16 cellular contexts compared by ENCODE assay signal in genomic region chr12:53214221-53214620, GRCh38. TPM values are rescaled to one million over a fixed set of nuclear protein-coding genes. Genes with fewer than 3 reads are reported as not detected.
DNase-seq lines count a peak whose midpoint lies in the region; ATAC-seq and TF ChIP-seq lines count a peak whose summit lies in the region.
"Had no signal": no experiment of that assay in that cellular context is flagged by ENCODE, and none has a peak within 500 bp of the region (broad histone marks: within the 10 kb centered on the region; RNA-seq: fewer than 3 reads in every experiment).

No MANE protein-coding gene starts in this region.

- H3K27me3 ChIP-seq in heart left ventricle: no peaks in the 10 kb centered on the region
- no peaks in the 10 kb centered on the region for H3K27me3 ChIP-seq in mesendoderm (ENCODE audit: insufficient read depth, low read length, poor library complexity)
- no peaks in the 10 kb centered on the region for H3K27me3 ChIP-seq in vagina
- H3K27me3 ChIP-seq: tibial artery had no signal

- H3K4me1 Mint-ChIP-seq in central memory CD8-positive, alpha-beta T cell: peaks cover 72% of the 10 kb centered on the region

- no peak overlapping the region for H2BK15ac ChIP-seq in mesendoderm (replicated peaks; ENCODE audit: low read depth)

- H3K36me3 ChIP-seq in heart left ventricle (peaks cover 0 to 56% (median 45%) of the 10 kb centered on the region in 9 donors), mesendoderm (ENCODE audit: control insufficient read depth, insufficient read depth, low read length) (peaks cover 10% of the 10 kb centered on the region), vagina (peaks cover 0 to 61% of the 10 kb centered on the region in 2 donors)

- no peaks in the 10 kb centered on the region for H3K9me3 Mint-ChIP-seq in central memory CD8-positive, alpha-beta T cell

- H3K9ac ChIP-seq in mesendoderm (ENCODE audit: low read length): peak overlapping the region; percentile 32

- H2BK5ac ChIP-seq in mesendoderm (ENCODE audit: low read length): peak overlapping the region; percentile 90

- H3K79me2 ChIP-seq in mesendoderm (ENCODE audit: control insufficient read depth, insufficient read depth, low read length): peaks cover 16% of the 10 kb centered on the region

- H3K4me3 ChIP-seq in heart left ventricle: peak overlapping the region in 8 of 12 donors; percentile 28 to 60 (median 43)
- H3K4me3 ChIP-seq in mesendoderm (ENCODE audit: low read length): no peak overlapping the region
- H3K4me3 ChIP-seq in vagina: no peak overlapping the region
- H3K4me3 ChIP-seq: coronary artery, tibial artery had no signal

- H3K9me3 ChIP-seq in heart left ventricle (no peaks in the 10 kb centered on the region), vagina (no peaks in the 10 kb centered on the region)
- H3K9me3 ChIP-seq: tibial artery had no signal

- H2AK5ac ChIP-seq in mesendoderm (ENCODE audit: low read length): peak overlapping the region; percentile 66

- no peak overlapping the region for H2BK120ac ChIP-seq in mesendoderm (ENCODE audit: low read depth, low read length)

- H3K4me1 ChIP-seq in heart left ventricle: peaks cover 16 to 74% (median 54%) of the 10 kb centered on the region in 12 donors
- H3K4me1 ChIP-seq in mesendoderm (ENCODE audit: control insufficient read depth, low read depth, low read length): peaks cover 44% of the 10 kb centered on the region
- H3K4me1 ChIP-seq in vagina: peaks cover 63% of the 10 kb centered on the region

- peaks cover 13% of the 10 kb centered on the region for H3K79me1 ChIP-seq in mesendoderm (ENCODE audit: low read length)

- no peak for TF ChIP-seq POLR2A in heart left ventricle (IDR thresholded peaks at IDR 0.05)
- no peak for TF ChIP-seq POLR2A in vagina (IDR thresholded peaks at IDR 0.05)

- peak overlapping the region; percentile 7 for H4K5ac ChIP-seq in mesendoderm (ENCODE audit: low read length)

- WGBS in heart left ventricle, 4 donors: 42 to 51% (median 49%) methylated on average over 5 of the region's 5 CpGs
- WGBS in mesendoderm (ENCODE audit: extremely low coverage, insufficient coverage, low lambda C conversion rate): no CpG with 5 or more reads among the region's 5 CpGs

- H3K27ac ChIP-seq in heart left ventricle: peak overlapping the region; percentile 22 to 100 (median 98)
- peak overlapping the region; percentile 25 for H3K27ac ChIP-seq in mesendoderm (ENCODE audit: low read depth, low read length)
- peak overlapping the region; percentile 99 for H3K27ac ChIP-seq in vagina

- peaks cover 17% of the 10 kb centered on the region for H3K36me3 Mint-ChIP-seq in central memory CD8-positive, alpha-beta T cell (ENCODE audit: insufficient read depth)

- no peak overlapping the region for H3K18ac ChIP-seq in mesendoderm (ENCODE audit: low read length)

- H3K4me2 ChIP-seq in mesendoderm (ENCODE audit: low read length): no peak overlapping the region

- no peak overlapping the region for H3K4ac ChIP-seq in mesendoderm (ENCODE audit: low read depth, low read length)

- H3K23ac ChIP-seq in mesendoderm (ENCODE audit: low read length): no peak overlapping the region

- no peaks in the 10 kb centered on the region for H3K27me3 Mint-ChIP-seq in central memory CD8-positive, alpha-beta T cell

- ATAC-seq in heart left ventricle: peak in 1 of 4 donors; percentile 41
- ATAC-seq in central memory CD8-positive, alpha-beta T cell (replicated peaks; ENCODE audit: extremely low read depth, poor library complexity, severe bottlenecking): no peak
- no peak for ATAC-seq in GM21529 (IDR thresholded peaks at IDR 0.05; ENCODE audit: unreplicated experiment)
- ATAC-seq in HG02623 (IDR thresholded peaks at IDR 0.05; ENCODE audit: unreplicated experiment): no peak
- ATAC-seq: left colon had no signal

- no peak overlapping the region for H4K8ac ChIP-seq in mesendoderm (ENCODE audit: low read depth, low read length)

- TF ChIP-seq CTCF in heart left ventricle (IDR thresholded peaks at IDR 0.05) (no peak), vagina (IDR thresholded peaks at IDR 0.05) (no peak)

- intact Hi-C loops in heart left ventricle (cut with DNase I) (loop anchor here in 7 of 10 donors (1.0 to 10.0 kb wide), 7 partner anchors 37 to 291 kb away; partner anchors contain the start of genes ESPL1 (in 3 of the 7), TARBP2 (in 2 of the 7) and NPFF (in 1 of the 7)), cardiac septum (cut with DNase I) (no loop called here), vagina (cut with DNase I) (loop anchor here (5.0 to 10.0 kb wide), 2 partner anchors 73 to 201 kb away; no protein-coding TSS in a partner anchor)

- peak overlapping the region; percentile 86 for H3K56ac ChIP-seq in mesendoderm (ENCODE audit: low read length)

- peak overlapping the region; percentile 82 for H3K27ac Mint-ChIP-seq in central memory CD8-positive, alpha-beta T cell (ENCODE audit: low read depth)

- no peak overlapping the region for H3K4me3 Mint-ChIP-seq in central memory CD8-positive, alpha-beta T cell

- peak in 1 of 5 donors; percentile 42 for DNase-seq in heart left ventricle
- no peak for DNase-seq in cardiac septum (ENCODE audit: low spot score)
- no peak for DNase-seq in central memory CD8-positive, alpha-beta T cell (ENCODE audit: low spot score in 2 of 2)
- DNase-seq in mesendoderm: no peak
- DNase-seq in vagina (ENCODE audit: extremely low spot score in 2 of 2): no peak
- no peak for DNase-seq in NCI-H2029 treated with DMSO at 0.1 percent for 48 hours (lab: John Stamatoyannopoulos, UW)
- DNase-seq: activated CD4-positive, alpha-beta T cell treated with anti-CD3 and anti-CD28 coated beads, Interleukin-2, amount 50 U/mL, for 1 hour; DMS53; left colon; NCI-H1930; stimulated activated CD4-positive, alpha-beta T cell treated with anti-CD3 and anti-CD28 coated beads, Interleukin-1b, Interleukin-23, amount 100 ng/mL, for 48 hours had no signal

RNA-seq across cellular contexts. Expression of gene ITGB7, which starts 7.2 kb away (rescaled TPM):
- total RNA-seq in heart left ventricle: 10 to 100 TPM in 1 of 9 donors, 1 to 10 TPM in 5, under 1 TPM in 3; 0.12 to 11.6 (median 1.4) TPM
- under 1 TPM; 0.50 to 0.75 TPM for polyA plus RNA-seq in heart left ventricle
- total RNA-seq in cardiac septum: 1.4 TPM
- 0.49 TPM for polyA plus RNA-seq in mesendoderm (2013, experiment 1 of 2)
- polyA plus RNA-seq in mesendoderm (2013, experiment 2 of 2): 0.88 TPM
- 3.7 TPM for total RNA-seq in vagina
- total RNA-seq: M059J had no signal

RNA-seq across cellular contexts. Expression of gene RARG, which starts 17.8 kb away (rescaled TPM):
- 10 to 100 TPM in 7 of 9 donors, 1 to 10 TPM in 2; 6.4 to 22.5 (median 16.0) TPM for total RNA-seq in heart left ventricle
- polyA plus RNA-seq in heart left ventricle: 10 to 100 TPM in 1 of 2 donors, 1 to 10 TPM in 1; 7.4 to 10.2 TPM
- total RNA-seq in cardiac septum: 21.2 TPM
- 28.5 TPM for polyA plus RNA-seq in mesendoderm (2013, experiment 1 of 2)
- polyA plus RNA-seq in mesendoderm (2013, experiment 2 of 2): 26.2 TPM
- total RNA-seq in vagina: 79.1 TPM

RNA-seq across cellular contexts. Expression of gene CSAD, which starts 33.5 kb away (rescaled TPM):
- total RNA-seq in heart left ventricle (10 to 100 TPM in 4 of 9 donors, 1 to 10 TPM in 5; 4.3 to 14.8 (median 8.2) TPM), cardiac septum (16.5 TPM), vagina (44.9 TPM)
- 10 to 100 TPM in 1 of 2 donors, 1 to 10 TPM in 1; 4.6 to 26.5 TPM for polyA plus RNA-seq in heart left ventricle
- polyA plus RNA-seq in mesendoderm (2013, experiment 1 of 2): 3.2 TPM
- polyA plus RNA-seq in mesendoderm (2013, experiment 2 of 2): 3.5 TPM

RNA-seq across cellular contexts. Expression of gene ZNF740, which starts 33.7 kb away (rescaled TPM):
- total RNA-seq in heart left ventricle (10 to 100 TPM in 7 of 9 donors, 1 to 10 TPM in 2; 4.8 to 27.4 (median 18.7) TPM), cardiac septum (19.2 TPM), vagina (12.8 TPM)
- 1 to 10 TPM; 6.1 to 6.7 TPM for polyA plus RNA-seq in heart left ventricle
- polyA plus RNA-seq in mesendoderm (2013, experiment 1 of 2): 6.8 TPM
- 7.1 TPM for polyA plus RNA-seq in mesendoderm (2013, experiment 2 of 2)

RNA-seq across cellular contexts. Expression of gene ESPL1, which starts 53.9 kb away (rescaled TPM):
- total RNA-seq in heart left ventricle (1 to 10 TPM in 2 of 9 donors, under 1 TPM in 7; 0.06 to 6.1 (median 0.43) TPM), cardiac septum (0.16 TPM), vagina (17.7 TPM)
- under 1 TPM; 0.15 to 0.18 TPM for polyA plus RNA-seq in heart left ventricle
- polyA plus RNA-seq in mesendoderm (2013, experiment 1 of 2): 16.8 TPM
- 15.4 TPM for polyA plus RNA-seq in mesendoderm (2013, experiment 2 of 2)

Comparison
In these comparisons a context has a peak if more than half of its experiments do, and no peak if none do; other contexts are left out.
1. H3K27ac ChIP-seq: peak in every context shown above with its lines; median percentile 99 in vagina; 98 in heart left ventricle; 25 in mesendoderm.
2. H3K4me3 ChIP-seq: peak in heart left ventricle (8 of 12); none in mesendoderm (single experiment) and vagina (0 of 2).